In the genomic region with DNA sequence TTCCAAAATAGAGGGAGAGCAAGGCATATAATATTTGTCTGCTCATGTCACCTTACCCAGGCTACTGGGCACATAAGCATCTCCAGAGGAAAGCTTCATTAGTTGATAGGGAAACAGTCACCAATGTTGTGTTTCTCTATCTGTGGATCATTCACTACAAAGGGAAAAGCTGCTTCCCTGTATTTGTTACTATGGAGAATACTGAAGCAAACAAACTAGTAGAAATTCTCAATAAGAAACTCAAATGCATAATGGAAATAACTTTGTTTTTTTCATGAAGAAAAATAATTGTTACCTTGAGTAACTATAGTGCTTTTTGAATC, we compare ENCODE assay signal across 24 cellular contexts.
DNase-seq lines count a peak whose midpoint lies in the region; FAIRE-seq and TF ChIP-seq lines count a peak whose summit lies in the region.
"Had no signal": no experiment of that assay in that cellular context is flagged by ENCODE, and none has a peak within 500 bp of the region (broad histone marks: within the 10 kb centered on the region; RNA-seq: fewer than 3 reads in every experiment).

No MANE protein-coding gene starts in this region.

- H3K4me2 ChIP-seq in skeletal muscle satellite cell (ENCODE audit: low read length): no peak overlapping the region
- H3K4me2 ChIP-seq: GM23338 had no signal

- peak; percentile 23 for FAIRE-seq in H54 (lab: Jason Lieb, UNC)

- TF ChIP-seq POLR2A in H54 (IDR thresholded peaks at IDR 0.05; ENCODE audit: low read depth, low read length): no peak

- H3K9me3 ChIP-seq in adipocyte (ENCODE audit: control insufficient read depth, low read length) (peaks cover 3% of the 10 kb centered on the region), skeletal muscle satellite cell (replicated peaks; ENCODE audit: low read length) (no peaks in the 10 kb centered on the region)
- H3K9me3 ChIP-seq: prostate gland, tibial nerve had no signal

- H3K4me1 ChIP-seq in adipocyte (ENCODE audit: control insufficient read depth, insufficient read depth, low read length) (peaks cover 59% of the 10 kb centered on the region), skeletal muscle satellite cell (ENCODE audit: control insufficient read depth, insufficient read depth, low read length) (peaks cover 43% of the 10 kb centered on the region)
- H3K4me1 ChIP-seq: prostate gland had no signal

- DNase-seq in H54 (ENCODE audit: insufficient read length, low spot score) (no peak), adipocyte (ENCODE audit: low read depth) (no peak), kidney tubule cell (ENCODE audit: low spot score) (peak; percentile 9), Kasumi-1 (lab: John Stamatoyannopoulos, UW) (no peak), T1000 (lab: John Stamatoyannopoulos, UW) (no peak)
- no peak for DNase-seq in stimulated activated CD4-positive, alpha-beta T cell treated with anti-CD3 and anti-CD28 coated beads, Interleukin-1b, Interleukin-23, amount 100 ng/mL, for 48 hours
- DNase-seq: activated CD4-positive, alpha-beta T cell treated with anti-CD3 and anti-CD28 coated beads for 1 hour; activated CD8-positive, alpha-beta T cell treated with anti-CD3 and anti-CD28 coated beads for 36 hours; activated effector memory CD4-positive, alpha-beta T cell treated with anti-CD3 and anti-CD28 coated beads, Interleukin-2, amount 50 U/mL, for 16 hours; activated naive CD8-positive, alpha-beta T cell treated with anti-CD3 and anti-CD28 coated beads, Interleukin-2, amount 10 ng/mL, durations not matched to agents 7 days and 5 days; activated T-cell treated with anti-CD3 and anti-CD28 coated beads for 4 hours; CD4-positive, alpha-beta memory T cell; DMS 273 treated with DMSO at 0.1 percent for 48 hours; effector CD4-positive, alpha-beta T cell; hippocampal formation; Karpas-422; NCI-H1694; NCI-H524 treated with DMSO at 0.1 percent for 48 hours; stimulated activated naive CD4-positive, alpha-beta T cell treated with Interleukin-2 at 50 U/mL for 16 hours had no signal

- H3K36me3 ChIP-seq in adipocyte (ENCODE audit: control insufficient read depth, insufficient read depth, low read length, severe bottlenecking): no peaks in the 10 kb centered on the region
- no peaks in the 10 kb centered on the region for H3K36me3 ChIP-seq in skeletal muscle satellite cell (ENCODE audit: insufficient read depth, low read length)
- H3K36me3 ChIP-seq: prostate gland, tibial nerve had no signal

- H3K4me3 ChIP-seq in adipocyte (ENCODE audit: low read length) (no peak overlapping the region), skeletal muscle satellite cell (ENCODE audit: low read length) (no peak overlapping the region)
- H3K4me3 ChIP-seq: GM23338, lung, prostate gland, tibial nerve had no signal

- H3K27me3 ChIP-seq in adipocyte (replicated peaks; ENCODE audit: control insufficient read depth, insufficient read depth, low read length) (no peaks in the 10 kb centered on the region), skeletal muscle satellite cell (ENCODE audit: control insufficient read depth, insufficient read depth, low read length) (no peaks in the 10 kb centered on the region)
- H3K27me3 ChIP-seq: tibial nerve had no signal

- H3K9ac ChIP-seq in adipocyte (ENCODE audit: low read length) (peak overlapping the region; percentile 39), skeletal muscle satellite cell (ENCODE audit: low read depth, low read length) (peak overlapping the region; percentile 28)
